7 cellular contexts compared by ENCODE assay signal in the genomic region with DNA sequence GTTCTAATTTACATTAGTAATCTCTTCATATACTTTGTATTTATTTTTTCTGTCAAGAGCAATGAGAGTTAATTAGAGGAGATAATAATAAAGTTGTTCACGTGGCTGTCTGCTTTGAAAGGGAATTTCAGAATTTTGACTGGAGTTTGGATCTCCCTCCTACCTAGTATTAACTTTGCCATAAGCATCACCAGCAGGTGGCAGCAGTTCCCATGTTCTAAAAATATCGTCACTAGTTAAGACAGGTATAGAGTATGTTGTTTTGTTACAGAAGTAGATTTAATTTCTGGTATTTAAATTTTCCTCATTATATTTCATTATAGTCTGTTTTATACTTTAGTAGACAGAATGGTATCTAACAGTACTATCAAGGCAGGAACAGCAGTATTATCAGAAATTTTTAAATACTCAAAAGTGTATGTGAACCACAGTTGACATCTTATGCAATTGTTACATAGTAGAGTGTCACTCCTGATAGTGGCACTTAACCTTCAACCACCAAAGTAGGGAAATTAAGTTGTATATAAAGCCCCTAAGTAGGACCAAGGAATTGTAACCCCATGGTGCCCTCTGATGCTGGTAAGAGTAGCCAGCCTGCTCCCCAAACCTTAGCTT. TPM values are rescaled to one million over a fixed set of nuclear protein-coding genes. Genes with fewer than 3 reads are reported as not detected.
A peak's percentile ranks its signal among the peaks of the same experiment; 100 is the strongest.
DNase-seq lines count a peak whose midpoint lies in the region; ATAC-seq, FAIRE-seq and TF ChIP-seq lines count a peak whose summit lies in the region.

No MANE protein-coding gene starts in this region.

- peaks cover 18% of the 10 kb centered on the region for H3K4me1 Mint-ChIP-seq in activated T-helper 1 cell treated with anti-CD3 and anti-CD28 coated beads, Interleukin-12 subunit alpha, Interleukin-12 subunit beta, Interleukin-2, Interleukin-4 antibody, amounts not matched to agents 30 ng/mL and 10 ng/mL and 1 ng/mL, durations not matched to agents 14 hours and 24 hours and 36 hours (ENCODE audit: low read depth)

- H3K36me3 Mint-ChIP-seq in activated T-helper 1 cell treated with anti-CD3 and anti-CD28 coated beads, Interleukin-12 subunit alpha, Interleukin-12 subunit beta, Interleukin-2, Interleukin-4 antibody, amounts not matched to agents 30 ng/mL and 10 ng/mL and 1 ng/mL, durations not matched to agents 14 hours and 24 hours and 36 hours (ENCODE audit: low read depth) = peaks cover 25% of the 10 kb centered on the region

- H3K36me3 ChIP-seq in RWPE2 (ENCODE audit: low read depth) (peaks cover 42% of the 10 kb centered on the region), ovary (no peaks in the 10 kb centered on the region)

- H3K27ac ChIP-seq in RWPE2 (ENCODE audit: poor library complexity, severe bottlenecking) (no peak overlapping the region), ovary (peak overlapping the region in 1 of 2 donors; percentile 15)

- no peak overlapping the region for H3K27ac Mint-ChIP-seq in activated T-helper 1 cell treated with anti-CD3 and anti-CD28 coated beads, Interleukin-12 subunit alpha, Interleukin-12 subunit beta, Interleukin-2, Interleukin-4 antibody, amounts not matched to agents 30 ng/mL and 10 ng/mL and 1 ng/mL, durations not matched to agents 14 hours and 24 hours and 36 hours

- no peaks in the 10 kb centered on the region for H3K27me3 Mint-ChIP-seq in activated T-helper 1 cell treated with anti-CD3 and anti-CD28 coated beads, Interleukin-12 subunit alpha, Interleukin-12 subunit beta, Interleukin-2, Interleukin-4 antibody, amounts not matched to agents 30 ng/mL and 10 ng/mL and 1 ng/mL, durations not matched to agents 14 hours and 24 hours and 36 hours (ENCODE audit: insufficient read depth)

- peak; percentile 66 for DNase-seq in HuH-7 (ENCODE audit: low spot score)
- no peak for DNase-seq in RWPE2 (ENCODE audit: low spot score)
- peak; percentile 53 for DNase-seq in activated T-helper 1 cell treated with anti-CD3 and anti-CD28 coated beads, Interleukin-12 subunit alpha, Interleukin-12 subunit beta, Interleukin-2, Interleukin-4 antibody, amounts not matched to agents 30 ng/mL and 10 ng/mL and 1 ng/mL, durations not matched to agents 14 hours and 24 hours and 36 hours (ENCODE audit: low spot score)
- peak; percentile 38 to 77 for DNase-seq in foreskin fibroblast
- DNase-seq in ovary = peak; percentile 61 to 79 (median 72)
- DNase-seq in urothelium cell line (ENCODE audit: low spot score) = peak; percentile 17

- H3K9me3 Mint-ChIP-seq in activated T-helper 1 cell treated with anti-CD3 and anti-CD28 coated beads, Interleukin-12 subunit alpha, Interleukin-12 subunit beta, Interleukin-2, Interleukin-4 antibody, amounts not matched to agents 30 ng/mL and 10 ng/mL and 1 ng/mL, durations not matched to agents 14 hours and 24 hours and 36 hours = no peaks in the 10 kb centered on the region

- peak; percentile 68 for ATAC-seq in GM18498 (IDR thresholded peaks at IDR 0.05; ENCODE audit: unreplicated experiment)
- ATAC-seq in RWPE2 (ENCODE audit: low read depth) = peak; percentile 86

- H3K4me3 Mint-ChIP-seq in activated T-helper 1 cell treated with anti-CD3 and anti-CD28 coated beads, Interleukin-12 subunit alpha, Interleukin-12 subunit beta, Interleukin-2, Interleukin-4 antibody, amounts not matched to agents 30 ng/mL and 10 ng/mL and 1 ng/mL, durations not matched to agents 14 hours and 24 hours and 36 hours = no peak overlapping the region

- WGBS in ovary, 3 donors = 6 to 12% (median 8%) methylated on average over 2 of the region's 2 CpGs

- no peaks in the 10 kb centered on the region for H3K9me3 ChIP-seq in RWPE2 (ENCODE audit: severe bottlenecking)
- no peaks in the 10 kb centered on the region for H3K9me3 ChIP-seq in ovary

- TF ChIP-seq CTCF in RWPE2 (IDR thresholded peaks at IDR 0.05; ENCODE audit: poor library complexity, severe bottlenecking) (peak; percentile 98), foreskin fibroblast (IDR thresholded peaks at IDR 0.05; ENCODE audit: low read depth, low read length) (peak; percentile 69), ovary (IDR thresholded peaks at IDR 0.05) (peak; percentile 42 to 66 (median 65))

- TF ChIP-seq EP300 in ovary (IDR thresholded peaks at IDR 0.05) = no peak

- no peak for TF ChIP-seq POLR2A in ovary (IDR thresholded peaks at IDR 0.05)

- no peaks in the 10 kb centered on the region for H3K4me1 ChIP-seq in RWPE2 (ENCODE audit: insufficient read depth, poor library complexity, severe bottlenecking)
- no peaks in the 10 kb centered on the region for H3K4me1 ChIP-seq in ovary (ENCODE audit: insufficient read depth)

- no peak for FAIRE-seq in urothelium cell line (lab: Jason Lieb, UNC)

- H3K4me3 ChIP-seq in RWPE2 (ENCODE audit: severe bottlenecking) = no peak overlapping the region
- H3K4me3 ChIP-seq in foreskin fibroblast (ENCODE audit: low read depth in 1 of 2, low read length in 2 of 2) = no peak overlapping the region
- H3K4me3 ChIP-seq in ovary = no peak overlapping the region

- no peaks in the 10 kb centered on the region for H3K27me3 ChIP-seq in RWPE2 (ENCODE audit: insufficient read depth, poor library complexity, severe bottlenecking)
- H3K27me3 ChIP-seq in ovary = no peaks in the 10 kb centered on the region

- intact Hi-C loops in activated T-helper 1 cell treated with anti-CD3 and anti-CD28 coated beads, Interleukin-12 subunit alpha, Interleukin-12 subunit beta, Interleukin-2, Interleukin-4 antibody, amounts not matched to agents 30 ng/mL and 10 ng/mL and 1 ng/mL, durations not matched to agents 14 hours and 24 hours and 36 hours (cut with micrococcal nuclease) = loop anchor here (1.0 to 2.0 kb wide), 4 partner anchors 23 to 558 kb away; a partner anchor contains a TSS
- intact Hi-C loops in ovary (cut with DNase I) = loop anchor here in 1 of 4 donors (1.0 kb wide), 1 partner anchor 153 kb away; no protein-coding TSS in a partner anchor

RNA-seq across cellular contexts. Expression of a gene that starts 20.4 kb away (rescaled TPM):
- total RNA-seq in activated T-helper 1 cell treated with anti-CD3 and anti-CD28 coated beads, Interleukin-12 subunit alpha, Interleukin-12 subunit beta, Interleukin-2, Interleukin-4 antibody, amounts not matched to agents 30 ng/mL and 10 ng/mL and 1 ng/mL, durations not matched to agents 14 hours and 24 hours and 36 hours = 87.5 and 88.4 TPM in 2 replicates
- 10 to 100 TPM; 20.3 to 40.9 (median 35.1) TPM for total RNA-seq in ovary
- 100 to 1,000 TPM in 1 of 2 donors, 10 to 100 TPM in 1; 23.2 to 108 TPM for polyA plus RNA-seq in ovary

RNA-seq across cellular contexts. Expression of a gene that starts 23.6 kb away (rescaled TPM):
- total RNA-seq in activated T-helper 1 cell treated with anti-CD3 and anti-CD28 coated beads, Interleukin-12 subunit alpha, Interleukin-12 subunit beta, Interleukin-2, Interleukin-4 antibody, amounts not matched to agents 30 ng/mL and 10 ng/mL and 1 ng/mL, durations not matched to agents 14 hours and 24 hours and 36 hours = 26.4 and 28.7 TPM in 2 replicates
- total RNA-seq in ovary = 10 to 100 TPM; 26.0 to 55.4 (median 42.6) TPM
- 10 to 100 TPM; 28.7 to 74.9 TPM for polyA plus RNA-seq in ovary

RNA-seq across cellular contexts. Expression of a gene that starts 34.5 kb away (rescaled TPM):
- 2.2 TPM in 2 replicates for total RNA-seq in activated T-helper 1 cell treated with anti-CD3 and anti-CD28 coated beads, Interleukin-12 subunit alpha, Interleukin-12 subunit beta, Interleukin-2, Interleukin-4 antibody, amounts not matched to agents 30 ng/mL and 10 ng/mL and 1 ng/mL, durations not matched to agents 14 hours and 24 hours and 36 hours
- 1 to 10 TPM in 5 of 7 donors, under 1 TPM in 2; 0.61 to 3.6 (median 2.1) TPM for total RNA-seq in ovary
- 10 to 100 TPM in 1 of 2 donors, 1 to 10 TPM in 1; 1.6 to 11.1 TPM for polyA plus RNA-seq in ovary
